In the genomic region with DNA sequence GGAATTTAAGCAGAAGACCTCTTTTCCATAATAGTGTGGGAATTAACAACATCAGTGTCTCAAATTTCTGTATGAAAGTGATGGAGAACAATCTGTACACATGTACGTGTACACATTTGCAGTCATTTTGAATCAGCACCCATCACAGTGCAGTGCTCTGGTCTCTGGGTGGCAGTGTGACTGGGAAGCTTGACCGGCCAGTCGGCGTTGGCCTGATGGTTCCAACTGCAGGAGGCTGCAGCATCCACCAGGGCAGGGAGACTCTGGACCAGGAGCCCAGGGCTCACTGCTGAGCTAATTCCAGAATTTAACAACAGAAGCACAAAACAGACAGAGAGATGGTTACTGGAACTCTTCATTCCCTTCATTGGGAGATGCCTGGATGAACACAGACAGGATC, we compare ENCODE assay signal across 1 cellular context.
TF ChIP-seq lines count a peak whose summit lies in the region.

No MANE protein-coding gene starts in this region.

TF ChIP-seq in HEK293, 187 proteins besides CTCF, POLR2A, EP300 and RAD21 (continued from another document):
- no peak for TF ChIP-seq HIC1 (tag by site-specific recombination; IDR thresholded peaks at IDR 0.05)
- no peak for TF ChIP-seq IKZF3 (tag by site-specific recombination; IDR thresholded peaks at IDR 0.05)
- no peak for TF ChIP-seq ZNF324 (tag by site-specific recombination; IDR thresholded peaks at IDR 0.05)
- TF ChIP-seq MYNN (tag by site-specific recombination; IDR thresholded peaks at IDR 0.05; ENCODE audit: borderline replicate concordance), result no peak
- TF ChIP-seq ZNF707 (tag by site-specific recombination; IDR thresholded peaks at IDR 0.05), result no peak
- TF ChIP-seq ZNF645 (tag by site-specific recombination; IDR thresholded peaks at IDR 0.05), result no peak
- TF ChIP-seq ZNF518A (tag by site-specific recombination; conservative IDR thresholded peaks at IDR 0.05; ENCODE audit: low read depth), result no peak
- TF ChIP-seq ZNF223 (tag by site-specific recombination; IDR thresholded peaks at IDR 0.05), result no peak
- TF ChIP-seq TRIM28 (IDR thresholded peaks at IDR 0.05; ENCODE audit: borderline replicate concordance, low read length), result no peak
- TF ChIP-seq KLF7 (tag by site-specific recombination; IDR thresholded peaks at IDR 0.05; ENCODE audit: borderline replicate concordance), result no peak
TF ChIP-seq in HEK293: peak in this region for 0.
